Comparison of ENCODE assay signal across 1 cellular context in the genomic region with DNA sequence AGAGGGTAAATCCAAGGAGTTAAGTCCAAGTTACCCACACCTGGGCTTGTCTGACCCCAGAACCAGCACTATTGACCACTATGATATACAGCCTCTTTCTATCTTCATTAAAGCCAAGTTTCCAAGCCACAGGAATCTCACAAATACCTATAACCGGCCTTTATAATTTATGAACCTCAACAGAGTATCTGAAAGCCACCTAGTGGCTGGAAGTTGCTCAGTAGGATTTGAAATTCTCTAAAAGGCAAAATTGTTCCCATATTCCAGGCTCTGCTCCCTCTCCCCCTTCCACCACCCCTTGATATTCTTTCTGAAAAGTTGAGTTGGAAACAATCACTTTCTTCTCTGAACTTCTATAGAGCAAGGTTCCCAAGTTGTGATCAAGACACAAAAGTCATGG.
TF ChIP-seq lines count a peak whose summit lies in the region.

No MANE protein-coding gene starts in this region.

TF ChIP-seq in IMR-90, 13 proteins besides CTCF, POLR2A, EP300 and RAD21 (continued from another document):
- TF ChIP-seq RCOR1 (IDR thresholded peaks at IDR 0.05; ENCODE audit: insufficient replicate concordance, low read length), result no peak
- TF ChIP-seq, protein P1, sequence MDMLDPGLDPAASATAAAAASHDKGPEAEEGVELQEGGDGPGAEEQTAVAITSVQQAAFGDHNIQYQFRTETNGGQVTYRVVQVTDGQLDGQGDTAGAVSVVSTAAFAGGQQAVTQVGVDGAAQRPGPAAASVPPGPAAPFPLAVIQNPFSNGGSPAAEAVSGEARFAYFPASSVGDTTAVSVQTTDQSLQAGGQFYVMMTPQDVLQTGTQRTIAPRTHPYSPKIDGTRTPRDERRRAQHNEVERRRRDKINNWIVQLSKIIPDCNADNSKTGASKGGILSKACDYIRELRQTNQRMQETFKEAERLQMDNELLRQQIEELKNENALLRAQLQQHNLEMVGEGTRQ (IDR thresholded peaks at IDR 0.05; ENCODE audit: low read depth, low read length), result no peak
- TF ChIP-seq MXI1 (IDR thresholded peaks at IDR 0.05; ENCODE audit: borderline replicate concordance, low read depth, low read length), result no peak
TF ChIP-seq in IMR-90: peak in this region for 0.
